18 cellular contexts compared by ENCODE assay signal in the genomic region with DNA sequence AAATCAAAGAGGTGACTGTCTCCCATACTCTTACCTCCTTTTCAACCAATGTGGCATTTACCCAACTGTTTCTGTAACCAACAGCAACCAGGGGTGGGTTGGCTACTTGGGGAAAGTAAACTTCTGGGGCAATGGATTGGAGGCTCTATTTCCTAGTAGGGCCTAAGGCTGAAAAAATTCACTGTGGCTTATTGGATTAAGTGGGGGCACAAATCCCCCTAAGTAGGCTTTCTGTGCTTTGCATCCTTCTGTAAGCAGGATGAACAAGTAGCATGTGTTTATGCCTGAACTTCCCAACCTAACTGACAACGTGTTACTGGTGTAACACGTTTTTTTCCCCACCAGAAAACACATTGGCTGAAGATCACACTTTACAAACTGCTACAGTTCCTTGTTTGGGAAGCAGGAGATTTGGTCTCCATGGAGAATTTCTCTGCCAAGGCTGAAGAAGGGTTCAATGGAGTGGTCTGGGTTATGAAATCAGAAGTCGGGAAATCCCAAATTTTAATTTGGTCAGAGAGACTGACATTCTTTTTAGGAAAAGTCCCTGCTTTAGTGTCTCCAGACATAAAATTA. TPM values are rescaled to one million over a fixed set of nuclear protein-coding genes. Genes with fewer than 3 reads are reported as not detected.
A peak's percentile ranks its signal among the peaks of the same experiment; 100 is the strongest.
DNase-seq lines count a peak whose midpoint lies in the region; ATAC-seq, FAIRE-seq and TF ChIP-seq lines count a peak whose summit lies in the region.
"Had no signal": no experiment of that assay in that cellular context is flagged by ENCODE, and none has a peak within 500 bp of the region (broad histone marks: within the 10 kb centered on the region; RNA-seq: fewer than 3 reads in every experiment).

No MANE protein-coding gene starts in this region.

- no peak overlapping the region for H3K4me2 ChIP-seq in H1 (ENCODE audit: insufficient read depth in 1 of 2, low read depth in 2 of 2, low read length in 2 of 2)
- H3K4me2 ChIP-seq: A549 had no signal

- FAIRE-seq in H1 (lab: Jason Lieb, UNC) (no peak), small intestine (lab: Jason Lieb, UNC) (no peak)
- FAIRE-seq: A549, GM12878, H54, HepG2 had no signal

- no peak overlapping the region for H3K27ac ChIP-seq in H1 (ENCODE audit: low read depth, low read length)
- H3K27ac ChIP-seq in small intestine (ENCODE audit: low read depth in 1 of 2, low read length in 1 of 2) = no peak overlapping the region
- H3K27ac ChIP-seq: 22Rv1, A549, C4-2B had no signal

- DNase-seq in D341Med (ENCODE audit: low spot score) (peak; percentile 56), NCI-H524 treated with DMSO at 0.1 percent for 48 hours (lab: John Stamatoyannopoulos, UW) (peak; percentile 27), H1 (ENCODE audit: low read depth in 1 of 2, low spot score in 2 of 2) (no peak), sciatic nerve (ENCODE audit: low spot score) (no peak), GF-D8 (lab: John Stamatoyannopoulos, UW) (no peak), small intestine (no peak)
- no peak for DNase-seq in stimulated activated CD4-positive, alpha-beta T cell treated with anti-CD3 and anti-CD28 coated beads, Interleukin-4, amount 100 ng/mL, for 1 hour
- DNase-seq: AML-193; Caco-2; CD4-positive, alpha-beta T cell; DMS79 treated with DMSO at 0.1 percent for 48 hours; HCEC 1CT had no signal

- 0 out of 2 replicates have a peak overlapping the region, but pooled peaks have one; percentile 55 for H2AFZ ChIP-seq in H1 (ENCODE audit: low read length)

- no peak overlapping the region for H3K56ac ChIP-seq in H1 (replicated peaks; ENCODE audit: insufficient read length, low read depth, low read length)

- TF ChIP-seq EP300 in H1 (IDR thresholded peaks at IDR 0.05; ENCODE audit: borderline replicate concordance in 1 of 2, low read depth in 2 of 2, low read length in 2 of 2) = no peak

- no peak overlapping the region for H3K18ac ChIP-seq in H1 (ENCODE audit: extremely low read depth, low read length)

- POLR2A ChIA-PET in H1 (lab: Charles Lee; ENCODE audit: partially characterized antibody) = no interaction called here

- no peaks in the 10 kb centered on the region for H3K27me3 ChIP-seq in H1 (replicated peaks in 1 of 4; ENCODE audit: control insufficient read depth in 3 of 4, extremely low read depth in 1 of 4, insufficient read depth in 3 of 4, low read length in 3 of 4)
- H3K27me3 ChIP-seq in small intestine (ENCODE audit: control insufficient read depth in 2 of 2, insufficient read depth in 2 of 2, low read length in 2 of 2) = peaks cover 0 to 2% of the 10 kb centered on the region in 2 donors

- no peak overlapping the region for H3K23ac ChIP-seq in H1 (ENCODE audit: insufficient read length)

- intact Hi-C loops in sciatic nerve (cut with DNase I) = no loop called here

- no peak overlapping the region for H2BK12ac ChIP-seq in H1 (ENCODE audit: low read depth, low read length)

- H4K5ac ChIP-seq in H1 (ENCODE audit: insufficient read length, low read depth, low read length) = no peak overlapping the region

- WGBS in H1 (ENCODE audit: extremely low coverage in 1 of 2, insufficient coverage in 1 of 2, insufficient read length in 1 of 2, insufficient replicate concordance in 2 of 2, low coverage in 1 of 2, low lambda C conversion rate in 2 of 2, missing lambda C conversion rate in 1 of 2), 2 experiments = 80% methylated on average over 3 of the region's 3 CpGs; no CpG with 5 or more reads in 1 of the 2 experiments
- WGBS in small intestine, 3 donors = 63 to 73% (median 69%) methylated on average over 3 of the region's 3 CpGs

- ATAC-seq in sciatic nerve = peak; percentile 49
- ATAC-seq: A549, GM12878, HepG2 had no signal

- no peak overlapping the region for H3K4ac ChIP-seq in H1 (replicated peaks; ENCODE audit: insufficient read length, low read depth, low read length)

- no peaks in the 10 kb centered on the region for H3K23me2 ChIP-seq in H1 (ENCODE audit: low read depth, low read length)

- H2BK15ac ChIP-seq in H1 (ENCODE audit: low read length) = no peak overlapping the region

- no peak overlapping the region for H3K9ac ChIP-seq in H1 (replicated peaks in 1 of 4; ENCODE audit: extremely low read depth in 1 of 4, low read depth in 3 of 4, low read length in 3 of 4)

- H4K20me1 ChIP-seq in H1 (replicated peaks in 1 of 2; ENCODE audit: control insufficient read depth in 1 of 2, insufficient read depth in 2 of 2, low read length in 2 of 2) = no peaks in the 10 kb centered on the region

- H3K14ac ChIP-seq in H1 (ENCODE audit: insufficient read length) = no peak overlapping the region

- H4K8ac ChIP-seq in H1 (ENCODE audit: extremely low read depth, insufficient read depth, low read length) = no peak overlapping the region

- H2BK120ac ChIP-seq in H1 (replicated peaks; ENCODE audit: low read depth, low read length) = no peak overlapping the region

- H3K4me3 ChIP-seq in H1 (ENCODE audit: extremely low read depth in 1 of 4, insufficient read depth in 2 of 4, low read depth in 3 of 4, low read length in 4 of 4) (no peak overlapping the region), small intestine (ENCODE audit: low read depth in 1 of 2, low read length in 2 of 2) (no peak overlapping the region)
- H3K4me3 ChIP-seq: A549, GM12878 had no signal

- no peak for TF ChIP-seq RAD21 in H1 (IDR thresholded peaks at IDR 0.05 in 1 of 2, conservative IDR thresholded peaks at IDR 0.05 in 1 of 2; ENCODE audit: low read depth in 2 of 2, low read length in 2 of 2)

- H2BK20ac ChIP-seq in H1 (ENCODE audit: low read length) = no peak overlapping the region

- H3K36me3 ChIP-seq in H1 (ENCODE audit: control insufficient read depth in 2 of 4, insufficient read depth in 4 of 4, low read length in 3 of 4) (no peaks in the 10 kb centered on the region), small intestine (ENCODE audit: control insufficient read depth in 2 of 2, insufficient read depth in 2 of 2, low read length in 2 of 2) (no peaks in the 10 kb centered on the region)

- H3K9me3 ChIP-seq in H1 (ENCODE audit: insufficient read depth in 2 of 2, low read depth in 1 of 2, low read length in 1 of 2) (no peaks in the 10 kb centered on the region), small intestine (ENCODE audit: control insufficient read depth, low read depth) (no peaks in the 10 kb centered on the region)
- H3K9me3 ChIP-seq: A549, Caco-2 had no signal

- H3K79me1 ChIP-seq in H1 (ENCODE audit: low read depth, low read length) = no peaks in the 10 kb centered on the region

- CTCF ChIA-PET in H1 (lab: Charles Lee; ENCODE audit: partially characterized antibody) = interaction anchor here (1.0 to 36.1 kb wide), 3 partner anchors 34 to 46 kb away, joined by 3 to 634 read pairs (median 10); no protein-coding TSS in a partner anchor

- no peak for TF ChIP-seq POLR2A in H1 (IDR thresholded peaks at IDR 0.05; ENCODE audit: control extremely low read depth in 1 of 2, low read depth in 2 of 2, low read length in 2 of 2)

- no peak overlapping the region for H2AK5ac ChIP-seq in H1 (ENCODE audit: low read depth, low read length)

- no peak overlapping the region for H4K91ac ChIP-seq in H1 (replicated peaks; ENCODE audit: insufficient read length, low read length)

- no peak for TF ChIP-seq CTCF in H1 (IDR thresholded peaks at IDR 0.05; ENCODE audit: control extremely low read depth in 1 of 3, insufficient read depth in 1 of 3, low read depth in 1 of 3, low read length in 3 of 3)

- no peak overlapping the region for H2BK5ac ChIP-seq in H1 (ENCODE audit: low read depth, low read length)

- no peaks in the 10 kb centered on the region for H3K79me2 ChIP-seq in H1 (ENCODE audit: control insufficient read depth in 1 of 2, insufficient read depth in 2 of 2, low read length in 2 of 2)

- H3K4me1 ChIP-seq in H1 (replicated peaks in 1 of 4; ENCODE audit: control insufficient read depth in 3 of 4, insufficient read depth in 4 of 4, low read length in 3 of 4) (no peaks in the 10 kb centered on the region), small intestine (ENCODE audit: control insufficient read depth in 2 of 2, insufficient read depth in 1 of 2, low read depth in 1 of 2, low read length in 1 of 2) (no peaks in the 10 kb centered on the region)
- H3K4me1 ChIP-seq: A549, Caco-2 had no signal

TF ChIP-seq in H1, 55 proteins besides CTCF, POLR2A, EP300 and RAD21:
- TF ChIP-seq TCF12 (IDR thresholded peaks at IDR 0.05; ENCODE audit: low read depth, low read length) = no peak
- TF ChIP-seq, protein P1, sequence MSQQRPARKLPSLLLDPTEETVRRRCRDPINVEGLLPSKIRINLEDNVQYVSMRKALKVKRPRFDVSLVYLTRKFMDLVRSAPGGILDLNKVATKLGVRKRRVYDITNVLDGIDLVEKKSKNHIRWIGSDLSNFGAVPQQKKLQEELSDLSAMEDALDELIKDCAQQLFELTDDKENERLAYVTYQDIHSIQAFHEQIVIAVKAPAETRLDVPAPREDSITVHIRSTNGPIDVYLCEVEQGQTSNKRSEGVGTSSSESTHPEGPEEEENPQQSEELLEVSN (IDR thresholded peaks at IDR 0.05) = peak; percentile 76
- TF ChIP-seq SUZ12 (IDR thresholded peaks at IDR 0.05; ENCODE audit: low read length) = no peak
TF ChIP-seq in H1: peak in this region for 1.

RNA-seq across cellular contexts. Expression of a gene that starts 7.2 kb away (rescaled TPM):
- total RNA-seq in H1 (2021; fragmentation: NEBNext Ultra II Directional; extraction: Animal tissue kit (Norgen Biotek cat#: 25700)) = 117 and 118 TPM in 2 replicates
- polyA plus RNA-seq in H1 (2011; rRNA removed) (24.9 and 26.9 TPM in 2 replicates), small intestine (10 to 100 TPM; 33.2 to 81.0 (median 37.1) TPM)
- polyA plus RNA-seq in H1 (2011; cell fraction: cytosol; rRNA removed) = 34.1 TPM
- 30.9 TPM for polyA plus RNA-seq in H1 (2011; cell fraction: nucleus; rRNA removed)
- 53.9 to 99.9 TPM (median 67.7 TPM) in 4 replicates for polyA plus RNA-seq in H1 (2012, experiment 1 of 2)
- 4.2 TPM for polyA plus RNA-seq in H1 (2012, experiment 2 of 2)
- 135 TPM for polyA plus RNA-seq in H1 (2013, experiment 1 of 2)
- 126 TPM for polyA plus RNA-seq in H1 (2013, experiment 2 of 2)
- polyA minus RNA-seq in H1 (2011; rRNA and poly(A)+ RNA removed) = 45.7 and 66.1 TPM in 2 replicates
- 53.7 TPM for polyA minus RNA-seq in H1 (2011; cell fraction: cytosol; rRNA and poly(A)+ RNA removed)
- 88.2 TPM for polyA minus RNA-seq in H1 (2011; cell fraction: nucleus; rRNA and poly(A)+ RNA removed)
- 606 TPM for total RNA-seq in sciatic nerve

Comparison
In these comparisons a context has a peak if more than half of its experiments do, and no peak if none do; other contexts are left out.
1. DNase-seq: peak in D341Med (single experiment) and NCI-H524 treated with DMSO at 0.1 percent for 48 hours (single experiment); none in H1 (0 of 2), sciatic nerve (single experiment), GF-D8 (single experiment), small intestine (single experiment) and stimulated activated CD4-positive, alpha-beta T cell treated with anti-CD3 and anti-CD28 coated beads, Interleukin-4, amount 100 ng/mL, for 1 hour (single experiment).